8 cellular contexts compared by ENCODE assay signal in genomic region chr20:20824924-20825584, GRCh38.
A peak's percentile ranks its signal among the peaks of the same experiment; 100 is the strongest.
DNase-seq lines count a peak whose midpoint lies in the region; ATAC-seq, FAIRE-seq and TF ChIP-seq lines count a peak whose summit lies in the region.

No MANE protein-coding gene starts in this region.

- H3K4me1 Mint-ChIP-seq in activated CD4-positive, alpha-beta T cell treated with anti-CD3 and anti-CD28 coated beads, Interleukin-2, amount 10 ng/mL, durations not matched to agents 7 days and 5 days, result no peaks in the 10 kb centered on the region
- peaks cover 7% of the 10 kb centered on the region for H3K4me1 Mint-ChIP-seq in stimulated activated memory B cell treated with anti-CD40 and anti-IgM and Interleukin-4, amounts not matched to agents 10 μg/mL and 1 μg/mL and 100 μg/mL, for 72 hours

- no peak overlapping the region for H3K4ac ChIP-seq in H1 (replicated peaks; ENCODE audit: insufficient read length, low read depth, low read length)

- no peaks in the 10 kb centered on the region for H3K23me2 ChIP-seq in H1 (ENCODE audit: low read depth, low read length)

- peak; percentile 62 for ATAC-seq in HG02852 (IDR thresholded peaks at IDR 0.05; ENCODE audit: unreplicated experiment)
- ATAC-seq in stimulated activated memory B cell treated with anti-CD40 and anti-IgM and Interleukin-4, amounts not matched to agents 10 μg/mL and 1 μg/mL and 100 μg/mL, for 72 hours, result peak; percentile 44
- ATAC-seq in GM21825 (IDR thresholded peaks at IDR 0.05; ENCODE audit: unreplicated experiment), result no peak

- no peak overlapping the region for H2BK20ac ChIP-seq in H1 (ENCODE audit: low read length)

- H3K23ac ChIP-seq in H1 (ENCODE audit: insufficient read length), result no peak overlapping the region

- H2BK5ac ChIP-seq in H1 (ENCODE audit: low read depth, low read length), result no peak overlapping the region

- H4K91ac ChIP-seq in H1 (replicated peaks; ENCODE audit: insufficient read length, low read length), result no peak overlapping the region

- no peaks in the 10 kb centered on the region for H3K79me1 ChIP-seq in H1 (ENCODE audit: low read depth, low read length)

- no peaks in the 10 kb centered on the region for H3K9me3 Mint-ChIP-seq in activated CD4-positive, alpha-beta T cell treated with anti-CD3 and anti-CD28 coated beads, Interleukin-2, amount 10 ng/mL, durations not matched to agents 7 days and 5 days
- peaks cover 6% of the 10 kb centered on the region for H3K9me3 Mint-ChIP-seq in stimulated activated memory B cell treated with anti-CD40 and anti-IgM and Interleukin-4, amounts not matched to agents 10 μg/mL and 1 μg/mL and 100 μg/mL, for 72 hours

- no peak overlapping the region for H3K56ac ChIP-seq in H1 (replicated peaks; ENCODE audit: insufficient read length, low read depth, low read length)

- TF ChIP-seq POLR2A in H1 (IDR thresholded peaks at IDR 0.05; ENCODE audit: control extremely low read depth in 1 of 2, low read depth in 2 of 2, low read length in 2 of 2), result no peak

- H3K18ac ChIP-seq in H1 (ENCODE audit: extremely low read depth, low read length), result peak overlapping the region; percentile 60

- no peak overlapping the region for H2BK120ac ChIP-seq in H1 (replicated peaks; ENCODE audit: low read depth, low read length)

- H4K8ac ChIP-seq in H1 (ENCODE audit: extremely low read depth, insufficient read depth, low read length), result no peak overlapping the region

- TF ChIP-seq EP300 in H1 (IDR thresholded peaks at IDR 0.05; ENCODE audit: borderline replicate concordance in 1 of 2, low read depth in 2 of 2, low read length in 2 of 2), result no peak

- no peak overlapping the region for H3K27ac Mint-ChIP-seq in activated CD4-positive, alpha-beta T cell treated with anti-CD3 and anti-CD28 coated beads, Interleukin-2, amount 10 ng/mL, durations not matched to agents 7 days and 5 days
- no peak overlapping the region for H3K27ac Mint-ChIP-seq in stimulated activated memory B cell treated with anti-CD40 and anti-IgM and Interleukin-4, amounts not matched to agents 10 μg/mL and 1 μg/mL and 100 μg/mL, for 72 hours

- CTCF ChIA-PET in activated CD4-positive, alpha-beta T cell treated with anti-CD3 and anti-CD28 coated beads, Interleukin-2, amount 10 ng/mL, durations not matched to agents 7 days and 5 days (lab: Charles Lee), result interaction anchor here (0.6 to 1.3 kb wide), 3 partner anchors 12 to 179 kb away, joined by 3 to 5 read pairs (median 3); no protein-coding TSS in a partner anchor
- CTCF ChIA-PET in H1 (lab: Charles Lee; ENCODE audit: partially characterized antibody), result interaction anchor here (0.7 to 10.9 kb wide), 37 partner anchors 10 to 724 kb away, joined by 3 to 128 read pairs (median 4); no protein-coding TSS in a partner anchor

- no peak overlapping the region for H3K9ac ChIP-seq in H1 (replicated peaks in 1 of 4; ENCODE audit: extremely low read depth in 1 of 4, low read depth in 3 of 4, low read length in 3 of 4)

- H3K4me2 ChIP-seq in H1 (ENCODE audit: insufficient read depth in 1 of 2, low read depth in 2 of 2, low read length in 2 of 2), result no peak overlapping the region

- TF ChIP-seq RAD21 in H1 (IDR thresholded peaks at IDR 0.05 in 1 of 2, conservative IDR thresholded peaks at IDR 0.05 in 1 of 2; ENCODE audit: low read depth in 2 of 2, low read length in 2 of 2), result peak; percentile 74 to 84

- H2BK15ac ChIP-seq in H1 (ENCODE audit: low read length), result 0 out of 2 replicates have a peak overlapping the region, but pooled peaks have one; percentile 31

- peak; percentile 44 to 84 (median 80) for TF ChIP-seq CTCF in H1 (IDR thresholded peaks at IDR 0.05; ENCODE audit: control extremely low read depth in 1 of 3, insufficient read depth in 1 of 3, low read depth in 1 of 3, low read length in 3 of 3)

- no peak overlapping the region for H3K14ac ChIP-seq in H1 (ENCODE audit: insufficient read length)

- FAIRE-seq in H1 (lab: Jason Lieb, UNC), result peak; percentile 52

- no peak overlapping the region for H3K27ac ChIP-seq in H1 (ENCODE audit: low read depth, low read length)

- H2AK5ac ChIP-seq in H1 (ENCODE audit: low read depth, low read length), result no peak overlapping the region

- 37% methylated on average over 18 of the region's 18 CpGs; no CpG with 5 or more reads in 1 of the 2 experiments for WGBS in H1 (ENCODE audit: extremely low coverage in 1 of 2, insufficient coverage in 1 of 2, insufficient read length in 1 of 2, insufficient replicate concordance in 2 of 2, low coverage in 1 of 2, low lambda C conversion rate in 2 of 2, missing lambda C conversion rate in 1 of 2), 2 experiments

- H3K27me3 ChIP-seq in H1 (replicated peaks in 1 of 4; ENCODE audit: control insufficient read depth in 3 of 4, extremely low read depth in 1 of 4, insufficient read depth in 3 of 4, low read length in 3 of 4), result peaks cover 0 to 2% (median 0%) of the 10 kb centered on the region in 4 experiments; a peak in 1 of 7 replicates

- H3K4me3 ChIP-seq in H1 (ENCODE audit: extremely low read depth in 1 of 4, insufficient read depth in 2 of 4, low read depth in 3 of 4, low read length in 4 of 4), result no peak overlapping the region

- in situ Hi-C loops in G401 (cut with HindIII; ENCODE audit: low sequenced_read_pairs), result no loop called here

- H3K36me3 Mint-ChIP-seq in activated CD4-positive, alpha-beta T cell treated with anti-CD3 and anti-CD28 coated beads, Interleukin-2, amount 10 ng/mL, durations not matched to agents 7 days and 5 days (ENCODE audit: low read depth), result no peaks in the 10 kb centered on the region
- no peaks in the 10 kb centered on the region for H3K36me3 Mint-ChIP-seq in stimulated activated memory B cell treated with anti-CD40 and anti-IgM and Interleukin-4, amounts not matched to agents 10 μg/mL and 1 μg/mL and 100 μg/mL, for 72 hours

- H3K9me3 ChIP-seq in H1 (ENCODE audit: insufficient read depth in 2 of 2, low read depth in 1 of 2, low read length in 1 of 2), result peaks cover 5 to 7% of the 10 kb centered on the region in 2 experiments; a peak in 2 of 4 replicates

- H3K4me3 Mint-ChIP-seq in activated CD4-positive, alpha-beta T cell treated with anti-CD3 and anti-CD28 coated beads, Interleukin-2, amount 10 ng/mL, durations not matched to agents 7 days and 5 days, result no peak overlapping the region
- H3K4me3 Mint-ChIP-seq in stimulated activated memory B cell treated with anti-CD40 and anti-IgM and Interleukin-4, amounts not matched to agents 10 μg/mL and 1 μg/mL and 100 μg/mL, for 72 hours, result no peak overlapping the region

- POLR2A ChIA-PET in activated CD4-positive, alpha-beta T cell treated with anti-CD3 and anti-CD28 coated beads, Interleukin-2, amount 10 ng/mL, durations not matched to agents 7 days and 5 days (lab: Charles Lee), result no interaction called here
- POLR2A ChIA-PET in H1 (lab: Charles Lee; ENCODE audit: partially characterized antibody), result interaction anchor here (1.3 kb wide), 1 partner anchor 114 kb away, joined by 3 read pairs; no protein-coding TSS in a partner anchor

- H3K4me1 ChIP-seq in H1 (replicated peaks in 1 of 4; ENCODE audit: control insufficient read depth in 3 of 4, insufficient read depth in 4 of 4, low read length in 3 of 4), result peaks cover 8 to 16% (median 11%) of the 10 kb centered on the region in 4 experiments; a peak in 6 of 7 replicates

- peak overlapping the region; percentile 89 for H2AFZ ChIP-seq in H1 (ENCODE audit: low read length)

- no peaks in the 10 kb centered on the region for H3K36me3 ChIP-seq in H1 (ENCODE audit: control insufficient read depth in 2 of 4, insufficient read depth in 4 of 4, low read length in 3 of 4)

- H3K79me2 ChIP-seq in H1 (ENCODE audit: control insufficient read depth in 1 of 2, insufficient read depth in 2 of 2, low read length in 2 of 2), result no peaks in the 10 kb centered on the region

- peaks cover 15% of the 10 kb centered on the region for H3K27me3 Mint-ChIP-seq in activated CD4-positive, alpha-beta T cell treated with anti-CD3 and anti-CD28 coated beads, Interleukin-2, amount 10 ng/mL, durations not matched to agents 7 days and 5 days
- H3K27me3 Mint-ChIP-seq in stimulated activated memory B cell treated with anti-CD40 and anti-IgM and Interleukin-4, amounts not matched to agents 10 μg/mL and 1 μg/mL and 100 μg/mL, for 72 hours, result peaks cover 66% of the 10 kb centered on the region

- H4K5ac ChIP-seq in H1 (ENCODE audit: insufficient read length, low read depth, low read length), result no peak overlapping the region

- 0 out of 2 replicates have a peak overlapping the region, but pooled peaks have one; percentile 14 for H2BK12ac ChIP-seq in H1 (ENCODE audit: low read depth, low read length)

- no peaks in the 10 kb centered on the region for H4K20me1 ChIP-seq in H1 (replicated peaks in 1 of 2; ENCODE audit: control insufficient read depth in 1 of 2, insufficient read depth in 2 of 2, low read length in 2 of 2)

- DNase-seq in G401 (ENCODE audit: low spot score), result peak; percentile 20
- peak; percentile 40 for DNase-seq in NCI-H460 (ENCODE audit: extremely low read depth, low read depth)
- peak; percentile 73 for DNase-seq in activated CD4-positive, alpha-beta T cell treated with anti-CD3 and anti-CD28 coated beads, Interleukin-2, amount 10 ng/mL, durations not matched to agents 7 days and 5 days
- peak in 1 of 2 experiments; percentile 83 for DNase-seq in H1 (ENCODE audit: low read depth in 1 of 2, low spot score in 2 of 2)
- DNase-seq in mucosa of gallbladder (ENCODE audit: low spot score), result peak; percentile 29

TF ChIP-seq in H1, 55 proteins besides CTCF, POLR2A, EP300 and RAD21:
- TF ChIP-seq RFX5 (IDR thresholded peaks at IDR 0.05; ENCODE audit: borderline replicate concordance, low read depth, low read length), result no peak
- TF ChIP-seq ATF2 (IDR thresholded peaks at IDR 0.05; ENCODE audit: low read length), result no peak
TF ChIP-seq in H1: peak in this region for 0.
